In the genomic region with DNA sequence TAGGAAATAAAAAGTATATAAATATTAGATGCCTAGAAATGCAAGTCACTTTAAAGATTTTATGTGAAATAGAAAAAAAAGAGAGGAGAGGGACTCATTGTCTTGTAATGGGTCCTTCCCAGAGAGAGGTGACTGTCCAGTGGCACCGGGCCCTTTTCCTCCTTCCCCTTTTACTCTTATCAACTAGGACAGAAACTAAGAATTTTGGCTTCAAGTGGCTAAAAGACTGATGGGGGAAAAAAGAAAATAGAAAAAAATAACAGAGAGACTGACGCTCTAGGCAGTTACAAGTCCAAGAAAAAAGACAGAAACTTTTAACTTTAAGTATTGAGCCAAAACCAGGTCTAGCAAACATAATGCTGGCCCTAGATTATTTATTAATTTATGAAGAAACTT, we compare ENCODE assay signal across 20 cellular contexts. TPM values are rescaled to one million over a fixed set of nuclear protein-coding genes. Genes with fewer than 3 reads are reported as not detected.
"Had no signal": no experiment of that assay in that cellular context is flagged by ENCODE, and none has a peak within 500 bp of the region (broad histone marks: within the 10 kb centered on the region; RNA-seq: fewer than 3 reads in every experiment).

No MANE protein-coding gene starts in this region.

- H3K9me3 ChIP-seq: thoracic aorta had no signal

- FAIRE-seq: urothelium cell line had no signal

- H3K27ac Mint-ChIP-seq: activated B cell treated with CpG ODN at 0.5 μM for 24 hours; activated CD4-positive, alpha-beta T cell treated with anti-CD3 and anti-CD28 coated beads, Interleukin-2, amount 10 ng/mL, durations not matched to agents 24 days and 14 days; activated naive CD8-positive, alpha-beta T cell treated with anti-CD3 and anti-CD28 coated beads, Interleukin-2, amount 50 U/mL, for 24 hours; activated T-helper 1 cell treated with anti-CD3 and anti-CD28 coated beads, Interleukin-12 subunit alpha, Interleukin-12 subunit beta, Interleukin-2, Interleukin-4 antibody, amounts not matched to agents 30 ng/mL and 10 ng/mL and 1 ng/mL, durations not matched to agents 14 hours and 24 hours and 36 hours; effector memory CD8-positive, alpha-beta T cell; immature natural killer cell; nephron progenitor cell; stimulated activated naive CD8-positive, alpha-beta T cell treated with anti-CD3 and anti-CD28 coated beads, Interleukin-15, Interleukin-2, amounts not matched to agents 100 ng/mL and 50 ng/mL, for 24 hours; T-cell had no signal

- H3K27me3 Mint-ChIP-seq: activated CD4-positive, alpha-beta T cell treated with anti-CD3 and anti-CD28 coated beads, Interleukin-2, amount 10 ng/mL, durations not matched to agents 24 days and 14 days had no signal

- ATAC-seq: activated naive CD8-positive, alpha-beta T cell treated with anti-CD3 and anti-CD28 coated beads, Interleukin-2, amount 50 U/mL, for 24 hours; effector memory CD8-positive, alpha-beta T cell; left colon; T-cell had no signal

- H3K36me3 ChIP-seq: thoracic aorta had no signal

- H3K4me1 Mint-ChIP-seq: activated CD4-positive, alpha-beta T cell treated with anti-CD3 and anti-CD28 coated beads, Interleukin-2, amount 10 ng/mL, durations not matched to agents 24 days and 14 days; activated naive CD8-positive, alpha-beta T cell treated with anti-CD3 and anti-CD28 coated beads, Interleukin-2, amount 50 U/mL, for 24 hours; central memory CD8-positive, alpha-beta T cell; nephron progenitor cell; T-cell had no signal

- H3K27ac ChIP-seq: epithelial cell of prostate had no signal

- DNase-seq: activated B cell treated with CpG ODN at 0.5 μM for 24 hours; activated CD4-positive, alpha-beta T cell treated with anti-CD3 and anti-CD28 coated beads, Interleukin-2, amount 10 ng/mL, durations not matched to agents 24 days and 14 days; activated naive CD4-positive, alpha-beta T cell; activated naive CD8-positive, alpha-beta T cell treated with anti-CD3 and anti-CD28 coated beads, Interleukin-2, amount 50 U/mL, for 24 hours; effector memory CD8-positive, alpha-beta T cell; immature natural killer cell; left colon; mesendoderm; nephron progenitor cell; stimulated activated CD4-positive, alpha-beta T cell treated with anti-CD3 and anti-CD28 coated beads, Interleukin-15, amount 100 ng/mL, for 24 hours; stimulated activated CD4-positive, alpha-beta T cell treated with anti-CD3 and anti-CD28 coated beads, Interleukin-4, amount 100 ng/mL, for 24 hours; T-cell; T1000 had no signal

- H3K4me3 ChIP-seq: thoracic aorta had no signal

- H3K36me3 Mint-ChIP-seq: T-cell had no signal

- H3K4me3 Mint-ChIP-seq: activated B cell treated with CpG ODN at 0.5 μM for 24 hours; activated CD4-positive, alpha-beta T cell treated with anti-CD3 and anti-CD28 coated beads, Interleukin-2, amount 10 ng/mL, durations not matched to agents 24 days and 14 days; activated naive CD8-positive, alpha-beta T cell treated with anti-CD3 and anti-CD28 coated beads, Interleukin-2, amount 50 U/mL, for 24 hours; activated T-helper 1 cell treated with anti-CD3 and anti-CD28 coated beads, Interleukin-12 subunit alpha, Interleukin-12 subunit beta, Interleukin-2, Interleukin-4 antibody, amounts not matched to agents 30 ng/mL and 10 ng/mL and 1 ng/mL, durations not matched to agents 14 hours and 24 hours and 36 hours; central memory CD8-positive, alpha-beta T cell; effector memory CD8-positive, alpha-beta T cell; immature natural killer cell; nephron progenitor cell; stimulated activated naive CD8-positive, alpha-beta T cell treated with anti-CD3 and anti-CD28 coated beads, Interleukin-15, Interleukin-2, amounts not matched to agents 100 ng/mL and 50 ng/mL, for 24 hours; T-cell had no signal

RNA-seq across cellular contexts. Expression of gene FPR3, which starts 5.9 kb away (rescaled TPM):
- total RNA-seq: activated CD4-positive, alpha-beta T cell treated with anti-CD3 and anti-CD28 coated beads, Interleukin-2, amount 10 ng/mL, durations not matched to agents 24 days and 14 days; activated T-helper 1 cell treated with anti-CD3 and anti-CD28 coated beads, Interleukin-12 subunit alpha, Interleukin-12 subunit beta, Interleukin-2, Interleukin-4 antibody, amounts not matched to agents 30 ng/mL and 10 ng/mL and 1 ng/mL, durations not matched to agents 14 hours and 24 hours and 36 hours; glomerular endothelial cell had no signal

RNA-seq across cellular contexts. Expression of gene FPR2, which starts 39.9 kb away (rescaled TPM):
- total RNA-seq: activated B cell treated with CpG ODN at 0.5 μM for 24 hours; activated CD4-positive, alpha-beta T cell treated with anti-CD3 and anti-CD28 coated beads, Interleukin-2, amount 10 ng/mL, durations not matched to agents 24 days and 14 days; activated T-helper 1 cell treated with anti-CD3 and anti-CD28 coated beads, Interleukin-12 subunit alpha, Interleukin-12 subunit beta, Interleukin-2, Interleukin-4 antibody, amounts not matched to agents 30 ng/mL and 10 ng/mL and 1 ng/mL, durations not matched to agents 14 hours and 24 hours and 36 hours; glomerular endothelial cell; T-cell had no signal

RNA-seq across cellular contexts. Expression of gene FPR1, which starts 49.2 kb away (rescaled TPM):
- total RNA-seq: activated CD4-positive, alpha-beta T cell treated with anti-CD3 and anti-CD28 coated beads, Interleukin-2, amount 10 ng/mL, durations not matched to agents 24 days and 14 days; activated T-helper 1 cell treated with anti-CD3 and anti-CD28 coated beads, Interleukin-12 subunit alpha, Interleukin-12 subunit beta, Interleukin-2, Interleukin-4 antibody, amounts not matched to agents 30 ng/mL and 10 ng/mL and 1 ng/mL, durations not matched to agents 14 hours and 24 hours and 36 hours; glomerular endothelial cell had no signal
